In genomic region chr1:39524591-39525365, GRCh38 we compare ENCODE assay signal across 30 cellular contexts. TPM values are rescaled to one million over a fixed set of nuclear protein-coding genes. Genes with fewer than 3 reads are reported as not detected.
DNase-seq lines count a peak whose midpoint lies in the region; ATAC-seq and TF ChIP-seq lines count a peak whose summit lies in the region.
"Had no signal": no experiment of that assay in that cellular context is flagged by ENCODE, and none has a peak within 500 bp of the region (broad histone marks: within the 10 kb centered on the region; RNA-seq: fewer than 3 reads in every experiment).

No MANE protein-coding gene starts in this region.

- TF ChIP-seq CTCF in neural progenitor cell (IDR thresholded peaks at IDR 0.05): no peak

- CTCF ChIA-PET in CD8-positive, alpha-beta memory T cell (lab: Charles Lee): interaction anchor here (1.4 kb wide), 1 partner anchor 426 kb away, joined by 3 read pairs; no protein-coding TSS in a partner anchor
- CTCF ChIA-PET in activated CD8-positive, alpha-beta T cell treated with anti-CD3 and anti-CD28 coated beads, Interleukin-2, amount 10 ng/mL, durations not matched to agents 7 days and 5 days (lab: Charles Lee): no interaction called here

- peak overlapping the region; percentile 41 for H3K27ac Mint-ChIP-seq in T-helper 1 cell treated with Interleukin-12 subunit alpha and Interleukin-12 subunit beta and Interleukin-4 antibody, amounts not matched to agents 30 μg/mL and 1 μg/mL, for 36 hours
- H3K27ac Mint-ChIP-seq in CD8-positive, alpha-beta memory T cell: peak overlapping the region in 5 of 8 donors; percentile 38 to 98 (median 63)
- H3K27ac Mint-ChIP-seq in activated CD8-positive, alpha-beta T cell treated with anti-CD3 and anti-CD28 coated beads, Interleukin-2, amount 10 ng/mL, durations not matched to agents 7 days and 5 days: peak overlapping the region; percentile 27
- H3K27ac Mint-ChIP-seq in neural progenitor cell: peak overlapping the region; percentile 72
- H3K27ac Mint-ChIP-seq: nephron, progenitor cell of endocrine pancreas had no signal

- no peaks in the 10 kb centered on the region for H3F3A ChIP-seq in neural progenitor cell (ENCODE audit: low read depth)

- POLR2A ChIA-PET in CD8-positive, alpha-beta memory T cell (lab: Charles Lee): no interaction called here
- POLR2A ChIA-PET in activated CD8-positive, alpha-beta T cell treated with anti-CD3 and anti-CD28 coated beads, Interleukin-2, amount 10 ng/mL, durations not matched to agents 7 days and 5 days (lab: Charles Lee): no interaction called here

- no peaks in the 10 kb centered on the region for H3K79me2 ChIP-seq in neural progenitor cell (ENCODE audit: low read depth)

- no peaks in the 10 kb centered on the region for H3K27me3 Mint-ChIP-seq in T-helper 1 cell treated with Interleukin-12 subunit alpha and Interleukin-12 subunit beta and Interleukin-4 antibody, amounts not matched to agents 30 μg/mL and 1 μg/mL, for 36 hours (ENCODE audit: low read depth)
- H3K27me3 Mint-ChIP-seq in CD8-positive, alpha-beta memory T cell: peaks cover 0 to 1% of the 10 kb centered on the region in 2 donors
- H3K27me3 Mint-ChIP-seq in activated CD8-positive, alpha-beta T cell treated with anti-CD3 and anti-CD28 coated beads, Interleukin-2, amount 10 ng/mL, durations not matched to agents 7 days and 5 days (ENCODE audit: low read depth): no peaks in the 10 kb centered on the region
- peaks cover 3% of the 10 kb centered on the region for H3K27me3 Mint-ChIP-seq in neural progenitor cell (ENCODE audit: insufficient read depth, low read depth)
- H3K27me3 Mint-ChIP-seq: progenitor cell of endocrine pancreas had no signal

- H3K36me3 ChIP-seq in CD8-positive, alpha-beta memory T cell (ENCODE audit: insufficient read depth, low read length): peaks cover 7% of the 10 kb centered on the region
- no peaks in the 10 kb centered on the region for H3K36me3 ChIP-seq in neural progenitor cell
- H3K36me3 ChIP-seq: colonic mucosa had no signal

- peaks cover 2% of the 10 kb centered on the region for H3K36me3 Mint-ChIP-seq in T-helper 1 cell treated with Interleukin-12 subunit alpha and Interleukin-12 subunit beta and Interleukin-4 antibody, amounts not matched to agents 30 μg/mL and 1 μg/mL, for 36 hours (ENCODE audit: low read depth)
- peaks cover 0 to 23% (median under 1%) of the 10 kb centered on the region in 3 donors for H3K36me3 Mint-ChIP-seq in CD8-positive, alpha-beta memory T cell
- peaks cover 9% of the 10 kb centered on the region for H3K36me3 Mint-ChIP-seq in activated CD8-positive, alpha-beta T cell treated with anti-CD3 and anti-CD28 coated beads, Interleukin-2, amount 10 ng/mL, durations not matched to agents 7 days and 5 days (ENCODE audit: low read depth)
- H3K36me3 Mint-ChIP-seq in neural progenitor cell: peaks cover 3% of the 10 kb centered on the region

- H3K4me1 Mint-ChIP-seq in T-helper 1 cell treated with Interleukin-12 subunit alpha and Interleukin-12 subunit beta and Interleukin-4 antibody, amounts not matched to agents 30 μg/mL and 1 μg/mL, for 36 hours (ENCODE audit: low read depth): peaks cover 8% of the 10 kb centered on the region
- H3K4me1 Mint-ChIP-seq in CD8-positive, alpha-beta memory T cell: peaks cover 6 to 16% (median 8%) of the 10 kb centered on the region in 3 donors
- H3K4me1 Mint-ChIP-seq in activated CD8-positive, alpha-beta T cell treated with anti-CD3 and anti-CD28 coated beads, Interleukin-2, amount 10 ng/mL, durations not matched to agents 7 days and 5 days (ENCODE audit: low read depth): peaks cover 25% of the 10 kb centered on the region
- H3K4me1 Mint-ChIP-seq in neural progenitor cell: peaks cover 4% of the 10 kb centered on the region
- H3K4me1 Mint-ChIP-seq: nephron had no signal

- H2AFZ ChIP-seq in neural progenitor cell (replicated peaks): no peak overlapping the region
- H2AFZ ChIP-seq: GM23248 had no signal

- H3K27me3 ChIP-seq in CD8-positive, alpha-beta memory T cell (ENCODE audit: insufficient read depth, low read length, poor library complexity, severe bottlenecking): no peaks in the 10 kb centered on the region
- no peaks in the 10 kb centered on the region for H3K27me3 ChIP-seq in neural progenitor cell
- H3K27me3 ChIP-seq: adrenal gland, colonic mucosa, esophagus muscularis mucosa, SJSA1, upper lobe of right lung had no signal

- H3K4me2 ChIP-seq in neural progenitor cell: no peak overlapping the region

- H3K9me3 ChIP-seq in CD8-positive, alpha-beta memory T cell (ENCODE audit: low read length): no peaks in the 10 kb centered on the region
- H3K9me3 ChIP-seq in neural progenitor cell (ENCODE audit: low read depth): no peaks in the 10 kb centered on the region
- H3K9me3 ChIP-seq: adrenal gland, colonic mucosa, esophagus muscularis mucosa, left ventricle myocardium inferior, SJSA1, upper lobe of right lung had no signal

- no peaks in the 10 kb centered on the region for H4K20me1 ChIP-seq in neural progenitor cell (ENCODE audit: low read depth)

- DNase-seq in T-helper 1 cell (no peak), neural progenitor cell (ENCODE audit: low spot score) (no peak), NCI-H82 (lab: John Stamatoyannopoulos, UW) (no peak), COR-L47 (lab: John Stamatoyannopoulos, UW) (no peak)
- DNase-seq in CD8-positive, alpha-beta memory T cell: no peak
- DNase-seq in activated CD8-positive, alpha-beta T cell treated with anti-CD3 and anti-CD28 coated beads, Interleukin-2, amount 10 ng/mL, durations not matched to agents 7 days and 5 days: no peak
- DNase-seq in stimulated activated CD4-positive, alpha-beta T cell treated with anti-CD3 and anti-CD28 coated beads, Interleukin-4, amount 100 ng/mL, for 24 hours: no peak
- DNase-seq: adrenal gland; colonic mucosa; DMS79 treated with DMSO at 0.1 percent for 48 hours; effector memory CD4-positive, alpha-beta T cell; foreskin melanocyte; GM23248; hippocampal formation; left ventricle myocardium inferior; midbrain; NCI-H1694 treated with DMSO at 0.1 percent for 48 hours; NCI-H2171 treated with DMSO at 0.1 percent for 48 hours; NCI-H526; upper lobe of right lung had no signal

- peaks cover 12% of the 10 kb centered on the region for H3K4me1 ChIP-seq in CD8-positive, alpha-beta memory T cell (ENCODE audit: insufficient read depth, low read length)
- H3K4me1 ChIP-seq in neural progenitor cell: no peaks in the 10 kb centered on the region
- H3K4me1 ChIP-seq: adrenal gland, colonic mucosa, esophagus muscularis mucosa, left ventricle myocardium inferior, SJSA1, upper lobe of right lung had no signal

- ATAC-seq in activated CD8-positive, alpha-beta T cell treated with anti-CD3 and anti-CD28 coated beads, Interleukin-2, amount 10 ng/mL, durations not matched to agents 7 days and 5 days: no peak
- ATAC-seq: upper lobe of right lung had no signal

- H3K27ac ChIP-seq in CD8-positive, alpha-beta memory T cell (ENCODE audit: low read depth, low read length): no peak overlapping the region
- no peak overlapping the region for H3K27ac ChIP-seq in neural progenitor cell
- H3K27ac ChIP-seq: 22Rv1, adrenal gland, colonic mucosa, esophagus muscularis mucosa, GM23248, SJSA1, upper lobe of right lung had no signal

- H3K9me3 Mint-ChIP-seq in T-helper 1 cell treated with Interleukin-12 subunit alpha and Interleukin-12 subunit beta and Interleukin-4 antibody, amounts not matched to agents 30 μg/mL and 1 μg/mL, for 36 hours: no peaks in the 10 kb centered on the region
- no peaks in the 10 kb centered on the region for H3K9me3 Mint-ChIP-seq in CD8-positive, alpha-beta memory T cell
- H3K9me3 Mint-ChIP-seq in activated CD8-positive, alpha-beta T cell treated with anti-CD3 and anti-CD28 coated beads, Interleukin-2, amount 10 ng/mL, durations not matched to agents 7 days and 5 days (ENCODE audit: insufficient read depth): no peaks in the 10 kb centered on the region
- no peaks in the 10 kb centered on the region for H3K9me3 Mint-ChIP-seq in neural progenitor cell
- H3K9me3 Mint-ChIP-seq: activated T-helper 2 cell treated with anti-CD3 and anti-CD28 coated beads, Interferon-gamma antibody, Interleukin-2, Interleukin-4, amounts not matched to agents 10 μg/mL and 5 μg/mL and 100 μg/mL, durations not matched to agents 14 hours and 24 hours and 36 hours; immature natural killer cell; nephron had no signal

- H3K9ac ChIP-seq in neural progenitor cell: no peak overlapping the region
- H3K9ac ChIP-seq: GM23248 had no signal

- no peak overlapping the region for H3K4me3 ChIP-seq in CD8-positive, alpha-beta memory T cell (ENCODE audit: low read length)
- H3K4me3 ChIP-seq in neural progenitor cell: no peak overlapping the region
- H3K4me3 ChIP-seq: adrenal gland, colonic mucosa, esophagus muscularis mucosa, GM23248, left ventricle myocardium inferior, SJSA1, upper lobe of right lung had no signal

- no peak overlapping the region for H3K4me3 Mint-ChIP-seq in T-helper 1 cell treated with Interleukin-12 subunit alpha and Interleukin-12 subunit beta and Interleukin-4 antibody, amounts not matched to agents 30 μg/mL and 1 μg/mL, for 36 hours
- H3K4me3 Mint-ChIP-seq in CD8-positive, alpha-beta memory T cell: no peak overlapping the region
- H3K4me3 Mint-ChIP-seq in activated CD8-positive, alpha-beta T cell treated with anti-CD3 and anti-CD28 coated beads, Interleukin-2, amount 10 ng/mL, durations not matched to agents 7 days and 5 days: no peak overlapping the region
- no peak overlapping the region for H3K4me3 Mint-ChIP-seq in neural progenitor cell
- H3K4me3 Mint-ChIP-seq: nephron had no signal

RNA-seq across cellular contexts. Expression of gene BMP8A, which starts 33.3 kb away (rescaled TPM):
- total RNA-seq in CD8-positive, alpha-beta memory T cell: under 1 TPM in 1 of 2 experiments, not detected in 1; 0.18 TPM
- polyA plus RNA-seq in CD8-positive, alpha-beta memory T cell: not detected
- total RNA-seq in activated CD8-positive, alpha-beta T cell treated with anti-CD3 and anti-CD28 coated beads, Interleukin-2, amount 10 ng/mL, durations not matched to agents 7 days and 5 days: under 1 TPM in 1 of 2 experiments, not detected in 1; 0.16 TPM
- 0.12 TPM in 1 of 2 replicates, not detected in the other for total RNA-seq in neural progenitor cell (ENCODE audit: low replicate concordance)
- total RNA-seq: GM23248; RPMI7951; SJSA1; T-helper 2 cell treated with Interferon-gamma antibody and Interleukin-4, amounts not matched to agents 100 ng/mL and 5 ng/mL, for 36 hours had no signal
- polyA plus RNA-seq: GM23248, immature natural killer cell had no signal

RNA-seq across cellular contexts. Expression of gene PABPC4, which starts 51.8 kb away (rescaled TPM):
- 100 to 1,000 TPM; 429 to 437 TPM for total RNA-seq in CD8-positive, alpha-beta memory T cell
- polyA plus RNA-seq in CD8-positive, alpha-beta memory T cell: 21.8 TPM
- 100 to 1,000 TPM; 199 to 207 TPM for total RNA-seq in activated CD8-positive, alpha-beta T cell treated with anti-CD3 and anti-CD28 coated beads, Interleukin-2, amount 10 ng/mL, durations not matched to agents 7 days and 5 days
- total RNA-seq in neural progenitor cell (ENCODE audit: low replicate concordance): 123 and 243 TPM in 2 replicates
